Comparison of ENCODE assay signal across 2 cellular contexts in genomic region chr9:83956288-83957028, GRCh38.
TF ChIP-seq lines count a peak whose summit lies in the region.

No MANE protein-coding gene starts in this region.

TF ChIP-seq in HEK293, 187 proteins besides CTCF, POLR2A, EP300 and RAD21 (continues in another document):
- TF ChIP-seq ZNF26 (tag by site-specific recombination; IDR thresholded peaks at IDR 0.05) (no peak), ZNF169 (tag by site-specific recombination; IDR thresholded peaks at IDR 0.05) (no peak), IKZF3 (tag by site-specific recombination; IDR thresholded peaks at IDR 0.05) (0 out of 2 replicates have a peak, but pooled peaks have one; percentile 12), ZNF624 (tag by site-specific recombination; IDR thresholded peaks at IDR 0.05) (no peak), SP2 (tag by site-specific recombination; IDR thresholded peaks at IDR 0.05) (peak; percentile 76), ZSCAN5A (tag by site-specific recombination; IDR thresholded peaks at IDR 0.05) (no peak), SALL2 (tag by site-specific recombination; IDR thresholded peaks at IDR 0.05; ENCODE audit: borderline replicate concordance) (no peak), ZNF561 (tag by site-specific recombination; IDR thresholded peaks at IDR 0.05; ENCODE audit: borderline replicate concordance) (peak; percentile 72; the same call in 1 of the 2 replicates), YY2 (tag by site-specific recombination; IDR thresholded peaks at IDR 0.05) (no peak), INSM2 (tag by site-specific recombination; IDR thresholded peaks at IDR 0.05) (no peak), ELK4 (IDR thresholded peaks at IDR 0.05; ENCODE audit: borderline replicate concordance, low read depth, low read length) (no peak), ZNF202 (tag by site-specific recombination; IDR thresholded peaks at IDR 0.05; ENCODE audit: borderline replicate concordance) (no peak), ZNF501 (tag by site-specific recombination; IDR thresholded peaks at IDR 0.05) (no peak; the same call in 1 of the 2 replicates), ZNF112 (tag by site-specific recombination; IDR thresholded peaks at IDR 0.05) (no peak), ZNF426 (tag by site-specific recombination; IDR thresholded peaks at IDR 0.05) (no peak), ZNF776 (tag by site-specific recombination; IDR thresholded peaks at IDR 0.05; ENCODE audit: borderline replicate concordance) (no peak), ZNF157 (tag by site-specific recombination; IDR thresholded peaks at IDR 0.05) (no peak), PRDM6 (tag by site-specific recombination; IDR thresholded peaks at IDR 0.05) (no peak), ZNF692 (tag by site-specific recombination; IDR thresholded peaks at IDR 0.05) (no peak)

TF ChIP-seq in HepG2, 621 proteins besides CTCF, POLR2A, EP300 and RAD21 (continues in another document):
- TF ChIP-seq CREB3 (CRISPR knock-in tag; IDR thresholded peaks at IDR 0.05) = 0 out of 2 replicates have a peak, but pooled peaks have one; percentile 30
- peak; percentile 98 for TF ChIP-seq PHF8 (CRISPR knock-in tag; IDR thresholded peaks at IDR 0.05)
- TF ChIP-seq ZGPAT (CRISPR knock-in tag; IDR thresholded peaks at IDR 0.05) = peak; percentile 91; the same call in 1 of the 2 replicates
- peak; percentile 80 for TF ChIP-seq ZBTB14 (CRISPR knock-in tag; IDR thresholded peaks at IDR 0.05)
- no peak; the same call in none of the 2 replicates for TF ChIP-seq ZNF331 (CRISPR knock-in tag; IDR thresholded peaks at IDR 0.05)
- peak; percentile 75 for TF ChIP-seq GATAD1 (CRISPR knock-in tag; IDR thresholded peaks at IDR 0.05)
- TF ChIP-seq SOX13 (IDR thresholded peaks at IDR 0.05) = no peak
- TF ChIP-seq SOX13 (CRISPR knock-in tag; conservative IDR thresholded peaks at IDR 0.05 in 1 of 2, IDR thresholded peaks at IDR 0.05 in 1 of 2) = no peak; a peak in 1 of 4 replicates
- TF ChIP-seq ZNF790 (CRISPR knock-in tag; IDR thresholded peaks at IDR 0.05; ENCODE audit: borderline replicate concordance) = peak; percentile 65
- no peak for TF ChIP-seq TFAP4 (IDR thresholded peaks at IDR 0.05; ENCODE audit: borderline replicate concordance, low read depth)
- TF ChIP-seq ZNF557 (CRISPR knock-in tag; IDR thresholded peaks at IDR 0.05) = no peak
- TF ChIP-seq NKX3-1 (CRISPR knock-in tag; IDR thresholded peaks at IDR 0.05) = 0 out of 2 replicates have a peak, but pooled peaks have one; percentile 39
- TF ChIP-seq NRL (CRISPR knock-in tag; IDR thresholded peaks at IDR 0.05; ENCODE audit: borderline replicate concordance) = peak; percentile 89; the same call in 1 of the 2 replicates
- no peak for TF ChIP-seq NFE2 (CRISPR knock-in tag; IDR thresholded peaks at IDR 0.05)
- TF ChIP-seq ZNF737 (CRISPR knock-in tag; IDR thresholded peaks at IDR 0.05; ENCODE audit: borderline replicate concordance) = peak; percentile 90; the same call in 1 of the 2 replicates
- TF ChIP-seq PTBP1 (IDR thresholded peaks at IDR 0.05; ENCODE audit: low read depth, low read length, poor library complexity, severe bottlenecking) = no peak
- no peak for TF ChIP-seq ZNF839 (CRISPR knock-in tag; IDR thresholded peaks at IDR 0.05; ENCODE audit: borderline replicate concordance)
- peak; percentile 50 to 72; a peak in 3 of 4 replicates for TF ChIP-seq HMGXB4 (CRISPR knock-in tag; IDR thresholded peaks at IDR 0.05; ENCODE audit: borderline replicate concordance in 1 of 2, low read depth in 1 of 2)
- TF ChIP-seq GLMP (CRISPR knock-in tag; IDR thresholded peaks at IDR 0.05; ENCODE audit: borderline replicate concordance) = no peak
- peak; percentile 26; the same call in 1 of the 2 replicates for TF ChIP-seq ZBTB38 (CRISPR knock-in tag; IDR thresholded peaks at IDR 0.05)
- TF ChIP-seq TAF15 (IDR thresholded peaks at IDR 0.05; ENCODE audit: low read depth, low read length, poor library complexity, severe bottlenecking) = no peak
- no peak for TF ChIP-seq KLF11 (CRISPR knock-in tag; IDR thresholded peaks at IDR 0.05)
- peak; percentile 63 for TF ChIP-seq ZNF143 (CRISPR knock-in tag; IDR thresholded peaks at IDR 0.05)
- peak; percentile 30; the same call in 1 of the 2 replicates for TF ChIP-seq LBX2 (CRISPR knock-in tag; IDR thresholded peaks at IDR 0.05; ENCODE audit: borderline replicate concordance)
- no peak for TF ChIP-seq ZFP36L1 (CRISPR knock-in tag; IDR thresholded peaks at IDR 0.05)
- TF ChIP-seq CEBPB (IDR thresholded peaks at IDR 0.05; ENCODE audit: borderline replicate concordance, low read depth, low read length) = peak; percentile 43; the same call in 1 of the 2 replicates
- peak; percentile 82; the same call in 1 of the 2 replicates for TF ChIP-seq MYPOP (CRISPR knock-in tag; IDR thresholded peaks at IDR 0.05)
- no peak for TF ChIP-seq IRF1 (CRISPR knock-in tag; IDR thresholded peaks at IDR 0.05; ENCODE audit: low read depth)
- no peak for TF ChIP-seq CENPX (CRISPR knock-in tag; IDR thresholded peaks at IDR 0.05)
- TF ChIP-seq ZNF274 (CRISPR knock-in tag; IDR thresholded peaks at IDR 0.05) = no peak
- peak; percentile 96 for TF ChIP-seq GABPB1 (CRISPR knock-in tag; IDR thresholded peaks at IDR 0.05)
- peak; percentile 83 for TF ChIP-seq ZNF709 (CRISPR knock-in tag; IDR thresholded peaks at IDR 0.05)
- TF ChIP-seq ZNF879 (CRISPR knock-in tag; IDR thresholded peaks at IDR 0.05) = no peak
- 0 out of 2 replicates have a peak, but pooled peaks have one; percentile 29 for TF ChIP-seq ZNF530 (CRISPR knock-in tag; IDR thresholded peaks at IDR 0.05; ENCODE audit: low read depth)
- 0 out of 2 replicates have a peak, but pooled peaks have one; percentile 73 for TF ChIP-seq PCBP1 (IDR thresholded peaks at IDR 0.05; ENCODE audit: borderline replicate concordance, low read depth, low read length)
- no peak for TF ChIP-seq ONECUT2 (CRISPR knock-in tag; IDR thresholded peaks at IDR 0.05)
- TF ChIP-seq ZNF781 (CRISPR knock-in tag; IDR thresholded peaks at IDR 0.05; ENCODE audit: borderline replicate concordance, not compliant biosample characterization) = peak; percentile 76
- TF ChIP-seq TOPORS (CRISPR knock-in tag; IDR thresholded peaks at IDR 0.05) = peak; percentile 37
- no peak for TF ChIP-seq ZNF629 (CRISPR knock-in tag; conservative IDR thresholded peaks at IDR 0.05)
- no peak for TF ChIP-seq SRSF9 (IDR thresholded peaks at IDR 0.05; ENCODE audit: borderline replicate concordance, insufficient read depth, low read depth, low read length, poor library complexity, severe bottlenecking)
- TF ChIP-seq MTERF4 (CRISPR knock-in tag; IDR thresholded peaks at IDR 0.05) = peak; percentile 74
- TF ChIP-seq ZMAT3 (CRISPR knock-in tag; conservative IDR thresholded peaks at IDR 0.05) = peak; percentile 89
- peak; percentile 72 for TF ChIP-seq ZNF292 (CRISPR knock-in tag; IDR thresholded peaks at IDR 0.05; ENCODE audit: borderline replicate concordance, low read depth)
- peak; percentile 43 for TF ChIP-seq NCOA1 (CRISPR knock-in tag; IDR thresholded peaks at IDR 0.05)
- peak; percentile 35; the same call in 1 of the 2 replicates for TF ChIP-seq ZNF572 (CRISPR knock-in tag; IDR thresholded peaks at IDR 0.05)
- peak; percentile 83; the same call in 1 of the 2 replicates for TF ChIP-seq SRY (CRISPR knock-in tag; IDR thresholded peaks at IDR 0.05)
- TF ChIP-seq CHD4 (IDR thresholded peaks at IDR 0.05; ENCODE audit: borderline replicate concordance, low read length) = no peak
- TF ChIP-seq RBFOX2 (IDR thresholded peaks at IDR 0.05; ENCODE audit: low read depth, low read length) = peak; percentile 93
- TF ChIP-seq NCOA2 (CRISPR knock-in tag; IDR thresholded peaks at IDR 0.05) = no peak
- TF ChIP-seq ADNP (CRISPR knock-in tag; IDR thresholded peaks at IDR 0.05) = no peak
- peak; percentile 95 for TF ChIP-seq KMT2A (CRISPR knock-in tag; IDR thresholded peaks at IDR 0.05)
- TF ChIP-seq TAF1 (CRISPR knock-in tag; IDR thresholded peaks at IDR 0.05) = peak; percentile 85
